7 cellular contexts compared by ENCODE assay signal in the genomic region with DNA sequence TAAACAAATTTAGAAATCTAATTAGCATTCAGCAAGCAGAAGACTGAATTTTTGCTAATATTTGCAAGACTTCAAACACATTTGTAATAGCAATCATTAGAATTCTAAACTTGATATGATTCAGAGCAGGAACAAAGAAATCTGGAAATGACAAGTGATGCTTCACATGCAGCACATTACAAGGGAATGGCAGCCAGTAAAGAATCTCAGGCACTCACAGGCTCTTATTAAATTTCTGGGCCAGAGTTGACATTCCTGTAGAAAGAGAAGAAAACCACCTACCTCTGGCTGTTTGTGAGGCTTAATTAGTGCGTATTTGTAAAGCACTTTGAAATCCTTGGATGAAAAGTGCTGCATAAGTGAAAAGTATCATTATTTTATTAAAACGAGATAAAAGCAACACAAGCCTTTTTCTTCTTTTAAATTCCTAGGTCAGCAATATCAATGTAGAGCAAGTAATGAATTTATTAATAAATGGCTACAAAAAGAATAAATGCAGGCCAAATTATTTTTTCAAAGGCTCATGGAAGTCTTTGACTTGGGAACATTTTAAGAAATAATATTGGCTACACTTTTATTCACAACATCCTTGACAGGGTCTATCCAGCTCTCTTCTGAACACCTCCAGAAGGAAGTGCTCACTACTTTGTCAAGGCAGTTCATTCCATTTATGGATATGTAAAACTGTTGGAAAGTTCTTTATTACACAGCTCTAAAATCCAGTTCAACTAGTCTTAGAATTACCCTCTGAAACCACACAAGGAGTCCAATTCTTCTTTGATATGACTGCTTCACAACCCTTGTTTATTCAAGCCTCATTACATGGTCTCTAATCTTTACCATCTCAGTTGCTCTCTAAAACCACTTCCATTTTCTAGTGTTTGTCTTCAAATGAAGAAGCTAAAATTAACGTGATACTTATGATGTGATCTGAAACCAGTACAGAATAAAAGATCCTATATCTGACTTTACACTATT. TPM values are rescaled to one million over a fixed set of nuclear protein-coding genes. Genes with fewer than 3 reads are reported as not detected.
A peak's percentile ranks its signal among the peaks of the same experiment; 100 is the strongest.
DNase-seq lines count a peak whose midpoint lies in the region; ATAC-seq and TF ChIP-seq lines count a peak whose summit lies in the region.

No MANE protein-coding gene starts in this region.

- H3K27me3 ChIP-seq in endodermal cell (ENCODE audit: control insufficient read depth, insufficient read depth, low read length, poor library complexity, severe bottlenecking): no peaks in the 10 kb centered on the region

- peaks cover 6 to 12% (median 8%) of the 10 kb centered on the region in 3 donors for H3K36me3 Mint-ChIP-seq in immature natural killer cell
- H3K36me3 Mint-ChIP-seq in endodermal cell (ENCODE audit: low read depth): no peaks in the 10 kb centered on the region

- ATAC-seq in GM18502 (IDR thresholded peaks at IDR 0.05; ENCODE audit: poor library complexity, unreplicated experiment): peak; percentile 83
- ATAC-seq in GM21367 (IDR thresholded peaks at IDR 0.05; ENCODE audit: unreplicated experiment): peak; percentile 46
- no peak for ATAC-seq in GM21381 (IDR thresholded peaks at IDR 0.05; ENCODE audit: unreplicated experiment)

- H3K4me3 Mint-ChIP-seq in immature natural killer cell: no peak overlapping the region
- no peak overlapping the region for H3K4me3 Mint-ChIP-seq in endodermal cell

- no peaks in the 10 kb centered on the region for H3K4me1 ChIP-seq in endodermal cell (ENCODE audit: control insufficient read depth, insufficient read depth, low read length)

- H3K4me1 Mint-ChIP-seq in immature natural killer cell (peaks cover 4 to 15% of the 10 kb centered on the region in 2 donors), endodermal cell (no peaks in the 10 kb centered on the region)

- no peaks in the 10 kb centered on the region for H3K36me3 ChIP-seq in endodermal cell (ENCODE audit: control insufficient read depth, insufficient read depth, low read length)

- no peak overlapping the region for H3K9ac ChIP-seq in endodermal cell (ENCODE audit: extremely low read depth, low read length, poor library complexity, severe bottlenecking)

- H3K4me3 ChIP-seq in endodermal cell (ENCODE audit: low read length): no peak overlapping the region

- H3K9me3 ChIP-seq in endodermal cell (ENCODE audit: control insufficient read depth, low read length): no peaks in the 10 kb centered on the region

- H3K9me3 Mint-ChIP-seq in immature natural killer cell: no peaks in the 10 kb centered on the region
- no peaks in the 10 kb centered on the region for H3K9me3 Mint-ChIP-seq in endodermal cell

- H3K27me3 Mint-ChIP-seq in immature natural killer cell (ENCODE audit: low read depth in 3 of 3) (no peaks in the 10 kb centered on the region), endodermal cell (ENCODE audit: insufficient read depth) (no peaks in the 10 kb centered on the region)

- 87 to 90% methylated on average over 2 of the region's 3 CpGs for WGBS in endodermal cell (ENCODE audit: insufficient coverage in 1 of 2, insufficient read length in 1 of 2), 2 experiments

- peak overlapping the region; percentile 12 to 74 (median 54) for H3K27ac Mint-ChIP-seq in immature natural killer cell
- H3K27ac Mint-ChIP-seq in endodermal cell: no peak overlapping the region

- DNase-seq in HT-29 (ENCODE audit: low spot score) (peak; percentile 76), immature natural killer cell (peak in 1 of 3 donors; percentile 15), endodermal cell (no peak)
- DNase-seq in activated CD4-positive, alpha-beta T cell treated with anti-CD3 and anti-CD28 coated beads for 4 hours: no peak

- no peak overlapping the region for H3K27ac ChIP-seq in endodermal cell (ENCODE audit: low read depth, low read length)

- no peak for TF ChIP-seq CTCF in endodermal cell (conservative IDR thresholded peaks at IDR 0.05)

RNA-seq across cellular contexts. Expression of gene SCYL3, which starts 32.1 kb away (rescaled TPM):
- 4.4 and 5.7 TPM in 2 replicates for total RNA-seq in HT-29 (2014; rRNA removed; shearing (Covaris generic))
- 10 to 100 TPM in 1 of 3 donors, 1 to 10 TPM in 2; 6.1 to 13.1 (median 6.8) TPM for polyA plus RNA-seq in immature natural killer cell
- 1 to 10 TPM; 7.9 to 8.1 TPM for total RNA-seq in endodermal cell
- 7.9 TPM for polyA plus RNA-seq in endodermal cell (2013, experiment 1 of 2)
- 6.7 TPM for polyA plus RNA-seq in endodermal cell (2013, experiment 2 of 2)
